ENCODE assay signal across 1 cellular context in the genomic region with DNA sequence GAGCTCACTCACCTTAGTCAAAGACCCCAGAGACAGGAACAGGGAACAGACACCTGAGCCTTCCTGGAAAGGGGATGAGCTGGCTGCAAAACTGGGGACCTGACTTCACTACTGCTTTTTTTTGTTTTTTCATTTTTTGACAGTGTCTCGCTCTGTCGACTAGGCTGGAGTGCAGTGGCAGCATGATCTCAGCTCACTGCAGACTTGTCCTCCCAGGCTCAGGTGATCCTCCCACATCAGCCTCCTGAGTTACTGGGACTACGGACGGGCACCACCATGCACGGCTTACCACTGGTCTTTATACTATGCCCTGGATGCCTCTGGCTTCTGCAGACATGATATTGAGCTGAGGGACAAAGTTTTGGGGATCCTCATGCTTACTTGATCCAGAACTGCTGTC.
TF ChIP-seq lines count a peak whose summit lies in the region.

No MANE protein-coding gene starts in this region.

TF ChIP-seq in H1, 55 proteins besides CTCF, POLR2A, EP300 and RAD21:
- TF ChIP-seq SAP30 (IDR thresholded peaks at IDR 0.05; ENCODE audit: insufficient read depth, insufficient replicate concordance, low read length) (no peak), CEBPB (IDR thresholded peaks at IDR 0.05; ENCODE audit: low read depth, low read length) (no peak), EZH2 (IDR thresholded peaks at IDR 0.05; ENCODE audit: low read depth, low read length, severe bottlenecking) (no peak), TCF12 (IDR thresholded peaks at IDR 0.05; ENCODE audit: low read depth, low read length) (no peak), SRF (IDR thresholded peaks at IDR 0.05; ENCODE audit: low read depth, low read length) (no peak), KDM5A (IDR thresholded peaks at IDR 0.05; ENCODE audit: low read length) (no peak), SP2 (IDR thresholded peaks at IDR 0.05; ENCODE audit: low read length) (no peak), RXRA (IDR thresholded peaks at IDR 0.05; ENCODE audit: insufficient read depth, low read depth, low read length) (no peak), TAF1 (IDR thresholded peaks at IDR 0.05; ENCODE audit: low read depth, low read length) (no peak), SIN3A (conservative IDR thresholded peaks at IDR 0.05 in 1 of 2, IDR thresholded peaks at IDR 0.05 in 1 of 2; ENCODE audit: low read depth in 1 of 2, low read length in 2 of 2) (no peak), RFX5 (IDR thresholded peaks at IDR 0.05; ENCODE audit: borderline replicate concordance, low read depth, low read length) (no peak), SP4 (IDR thresholded peaks at IDR 0.05; ENCODE audit: low read length) (no peak), BCL11A (IDR thresholded peaks at IDR 0.05; ENCODE audit: low read depth in 2 of 2, low read length in 2 of 2) (no peak), ASH2L (IDR thresholded peaks at IDR 0.05; ENCODE audit: low read length) (no peak), EGR1 (IDR thresholded peaks at IDR 0.05; ENCODE audit: borderline replicate concordance, low read depth, low read length) (no peak), SP1 (IDR thresholded peaks at IDR 0.05; ENCODE audit: low read depth, low read length) (no peak)
- TF ChIP-seq, protein P1, sequence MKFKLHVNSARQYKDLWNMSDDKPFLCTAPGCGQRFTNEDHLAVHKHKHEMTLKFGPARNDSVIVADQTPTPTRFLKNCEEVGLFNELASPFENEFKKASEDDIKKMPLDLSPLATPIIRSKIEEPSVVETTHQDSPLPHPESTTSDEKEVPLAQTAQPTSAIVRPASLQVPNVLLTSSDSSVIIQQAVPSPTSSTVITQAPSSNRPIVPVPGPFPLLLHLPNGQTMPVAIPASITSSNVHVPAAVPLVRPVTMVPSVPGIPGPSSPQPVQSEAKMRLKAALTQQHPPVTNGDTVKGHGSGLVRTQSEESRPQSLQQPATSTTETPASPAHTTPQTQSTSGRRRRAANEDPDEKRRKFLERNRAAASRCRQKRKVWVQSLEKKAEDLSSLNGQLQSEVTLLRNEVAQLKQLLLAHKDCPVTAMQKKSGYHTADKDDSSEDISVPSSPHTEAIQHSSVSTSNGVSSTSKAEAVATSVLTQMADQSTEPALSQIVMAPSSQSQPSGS (IDR thresholded peaks at IDR 0.05; ENCODE audit: low read length), result no peak
